Comparison of ENCODE assay signal across 34 cellular contexts in the genomic region with DNA sequence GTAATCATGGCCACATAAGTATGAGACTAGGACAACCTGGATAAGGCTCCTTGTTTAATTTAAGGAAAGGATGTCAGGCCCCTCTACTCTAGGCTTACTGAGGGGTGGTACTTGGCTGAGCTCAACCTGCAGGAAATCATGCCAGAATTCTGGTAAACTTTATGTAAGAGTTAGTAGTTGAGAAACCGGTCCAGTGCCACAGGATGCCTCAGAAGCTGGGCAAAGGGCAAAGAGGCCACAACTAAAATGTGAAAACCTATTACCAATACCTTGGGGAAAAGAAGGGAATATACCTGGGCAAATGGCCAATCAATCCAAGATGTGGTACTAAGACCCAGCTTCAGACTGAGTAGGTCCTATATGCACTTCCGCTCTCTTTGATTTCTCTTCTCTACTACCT.
"Had no signal": no experiment of that assay in that cellular context is flagged by ENCODE, and none has a peak within 500 bp of the region (broad histone marks: within the 10 kb centered on the region; RNA-seq: fewer than 3 reads in every experiment).

No MANE protein-coding gene starts in this region.

- H3K27ac ChIP-seq: ascending aorta, breast epithelium, cardiac muscle cell, colonic mucosa, foreskin keratinocyte, gastrocnemius medialis, heart left ventricle, WERI-Rb-1 had no signal

- H3K36me3 Mint-ChIP-seq: activated naive CD4-positive, alpha-beta T cell treated with anti-CD3 and anti-CD28 coated beads, Interleukin-2, amount 50 U/mL, for 72 hours had no signal

- DNase-seq: activated CD4-positive, alpha-beta memory T cell treated with anti-CD3 and anti-CD28 coated beads for 36 hours; activated CD4-positive, alpha-beta T cell treated with anti-CD3 and anti-CD28 coated beads for 36 hours; activated CD4-positive, CD25-positive, alpha-beta regulatory T cell; activated CD4-positive, CD25-positive, alpha-beta regulatory T cell treated with anti-CD3 and anti-CD28 coated beads, Interleukin-2, amount 50 U/mL, for 72 hours; activated CD8-positive, alpha-beta memory T cell treated with anti-CD3 and anti-CD28 coated beads, Interleukin-2, amount 10 ng/mL, durations not matched to agents 7 days and 5 days; activated CD8-positive, alpha-beta memory T cell treated with anti-CD3 and anti-CD28 coated beads, Interleukin-2, amount 50 U/mL, for 4 hours; activated CD8-positive, alpha-beta T cell treated with anti-CD3 and anti-CD28 coated beads, Interleukin-2, amount 10 ng/mL, durations not matched to agents 7 days and 5 days; activated gamma-delta T cell; activated naive CD4-positive, alpha-beta T cell; activated naive CD4-positive, alpha-beta T cell treated with anti-CD3 and anti-CD28 coated beads, Interleukin-2, amount 10 ng/mL, durations not matched to agents 7 days and 5 days; activated naive CD8-positive, alpha-beta T cell treated with anti-CD3 and anti-CD28 coated beads, Interleukin-2, amount 10 ng/mL, durations not matched to agents 7 days and 5 days; activated T-cell treated with anti-CD3 and anti-CD28 coated beads, Interleukin-2, amount 50 U/mL, for 1 hour; activated T-cell treated with anti-CD3 and anti-CD28 coated beads, Interleukin-2, amount 50 U/mL, for 48 hours; central memory CD4-positive, alpha-beta T cell; cerebellar nuclear complex; colonic mucosa; effector CD8-positive, alpha-beta T cell; foreskin keratinocyte; gastrocnemius medialis; glutamatergic neuron; heart left ventricle; T-helper 1 cell; T-helper 17 cell; T1000; WERI-Rb-1 had no signal

- H3K27me3 ChIP-seq: ascending aorta, breast epithelium, cardiac muscle cell, colonic mucosa, foreskin keratinocyte, gastrocnemius medialis, heart left ventricle had no signal

- H3K9me3 Mint-ChIP-seq: activated CD4-positive, alpha-beta memory T cell treated with anti-CD3 and anti-CD28 coated beads for 36 hours; activated CD4-positive, alpha-beta T cell treated with anti-CD3 and anti-CD28 coated beads, Interleukin-2, amount 10 ng/mL, durations not matched to agents 24 days and 14 days; activated naive CD4-positive, alpha-beta T cell treated with anti-CD3 and anti-CD28 coated beads, Interleukin-2, amount 10 ng/mL, durations not matched to agents 7 days and 5 days; activated naive CD4-positive, alpha-beta T cell treated with anti-CD3 and anti-CD28 coated beads, Interleukin-2, amount 50 U/mL, for 72 hours; activated naive CD8-positive, alpha-beta T cell treated with anti-CD3 and anti-CD28 coated beads, Interleukin-2, amount 10 ng/mL, durations not matched to agents 7 days and 5 days; activated T-helper 1 cell treated with anti-CD3 and anti-CD28 coated beads, Interleukin-12 subunit alpha, Interleukin-12 subunit beta, Interleukin-2, Interleukin-4 antibody, amounts not matched to agents 30 ng/mL and 10 ng/mL and 1 ng/mL, durations not matched to agents 14 hours and 24 hours and 36 hours; brain; T-helper 2 cell treated with Interferon-gamma antibody and Interleukin-4, amounts not matched to agents 5 μg/mL and 100 μg/mL, for 36 hours had no signal

- H3K4me3 ChIP-seq: ascending aorta, breast epithelium, cardiac muscle cell, colonic mucosa, gastrocnemius medialis, heart left ventricle had no signal

- H3K4me1 ChIP-seq: ascending aorta, breast epithelium, colonic mucosa, gastrocnemius medialis had no signal

- H3K27ac Mint-ChIP-seq: activated CD4-positive, alpha-beta memory T cell treated with anti-CD3 and anti-CD28 coated beads for 36 hours; activated CD4-positive, alpha-beta T cell treated with anti-CD3 and anti-CD28 coated beads for 36 hours; activated CD4-positive, alpha-beta T cell treated with anti-CD3 and anti-CD28 coated beads, Interleukin-2, amount 10 ng/mL, durations not matched to agents 24 days and 14 days; activated CD8-positive, alpha-beta memory T cell treated with anti-CD3 and anti-CD28 coated beads, Interleukin-2, amount 10 ng/mL, durations not matched to agents 7 days and 5 days; activated CD8-positive, alpha-beta T cell treated with anti-CD3 and anti-CD28 coated beads, Interleukin-2, amount 10 ng/mL, durations not matched to agents 7 days and 5 days; activated naive CD4-positive, alpha-beta T cell treated with anti-CD3 and anti-CD28 coated beads, Interleukin-2, amount 10 ng/mL, durations not matched to agents 7 days and 5 days; activated naive CD4-positive, alpha-beta T cell treated with anti-CD3 and anti-CD28 coated beads, Interleukin-2, amount 50 U/mL, for 72 hours; activated naive CD8-positive, alpha-beta T cell treated with anti-CD3 and anti-CD28 coated beads, Interleukin-2, amount 10 ng/mL, durations not matched to agents 7 days and 5 days; activated T-helper 1 cell treated with anti-CD3 and anti-CD28 coated beads, Interleukin-12 subunit alpha, Interleukin-12 subunit beta, Interleukin-2, Interleukin-4 antibody, amounts not matched to agents 30 ng/mL and 10 ng/mL and 1 ng/mL, durations not matched to agents 14 hours and 24 hours and 36 hours; brain; T-helper 17 cell; T-helper 2 cell treated with Interferon-gamma antibody and Interleukin-4, amounts not matched to agents 5 μg/mL and 100 μg/mL, for 36 hours had no signal

- H3K4me3 Mint-ChIP-seq: activated CD4-positive, alpha-beta memory T cell treated with anti-CD3 and anti-CD28 coated beads for 36 hours; activated CD4-positive, alpha-beta T cell treated with anti-CD3 and anti-CD28 coated beads for 36 hours; activated CD4-positive, alpha-beta T cell treated with anti-CD3 and anti-CD28 coated beads, Interleukin-2, amount 10 ng/mL, durations not matched to agents 24 days and 14 days; activated CD8-positive, alpha-beta memory T cell treated with anti-CD3 and anti-CD28 coated beads, Interleukin-2, amount 10 ng/mL, durations not matched to agents 7 days and 5 days; activated CD8-positive, alpha-beta T cell treated with anti-CD3 and anti-CD28 coated beads, Interleukin-2, amount 10 ng/mL, durations not matched to agents 7 days and 5 days; activated naive CD4-positive, alpha-beta T cell treated with anti-CD3 and anti-CD28 coated beads, Interleukin-2, amount 10 ng/mL, durations not matched to agents 7 days and 5 days; activated naive CD8-positive, alpha-beta T cell treated with anti-CD3 and anti-CD28 coated beads, Interleukin-2, amount 10 ng/mL, durations not matched to agents 7 days and 5 days; activated T-helper 1 cell treated with anti-CD3 and anti-CD28 coated beads, Interleukin-12 subunit alpha, Interleukin-12 subunit beta, Interleukin-2, Interleukin-4 antibody, amounts not matched to agents 30 ng/mL and 10 ng/mL and 1 ng/mL, durations not matched to agents 14 hours and 24 hours and 36 hours; brain; T-helper 17 cell; T-helper 2 cell treated with Interferon-gamma antibody and Interleukin-4, amounts not matched to agents 5 μg/mL and 100 μg/mL, for 36 hours had no signal

- H3K9me3 ChIP-seq: ascending aorta, breast epithelium, colonic mucosa, gastrocnemius medialis, heart left ventricle had no signal

- H3K36me3 ChIP-seq: breast epithelium, colonic mucosa had no signal

- H3K4me1 Mint-ChIP-seq: activated CD4-positive, alpha-beta T cell treated with anti-CD3 and anti-CD28 coated beads, Interleukin-2, amount 10 ng/mL, durations not matched to agents 24 days and 14 days; activated CD8-positive, alpha-beta memory T cell treated with anti-CD3 and anti-CD28 coated beads, Interleukin-2, amount 10 ng/mL, durations not matched to agents 7 days and 5 days; activated naive CD4-positive, alpha-beta T cell treated with anti-CD3 and anti-CD28 coated beads, Interleukin-2, amount 10 ng/mL, durations not matched to agents 7 days and 5 days; activated naive CD8-positive, alpha-beta T cell treated with anti-CD3 and anti-CD28 coated beads, Interleukin-2, amount 10 ng/mL, durations not matched to agents 7 days and 5 days; brain had no signal

- ATAC-seq: activated CD4-positive, alpha-beta T cell treated with anti-CD3 and anti-CD28 coated beads for 36 hours; activated CD8-positive, alpha-beta memory T cell treated with anti-CD3 and anti-CD28 coated beads, Interleukin-2, amount 10 ng/mL, durations not matched to agents 7 days and 5 days; activated CD8-positive, alpha-beta T cell treated with anti-CD3 and anti-CD28 coated beads, Interleukin-2, amount 10 ng/mL, durations not matched to agents 7 days and 5 days; activated naive CD4-positive, alpha-beta T cell treated with anti-CD3 and anti-CD28 coated beads, Interleukin-2, amount 50 U/mL, for 72 hours; esophagus mucosa; foreskin keratinocyte; gastrocnemius medialis; T-helper 17 cell had no signal

- H3K27me3 Mint-ChIP-seq: activated CD4-positive, alpha-beta memory T cell treated with anti-CD3 and anti-CD28 coated beads for 36 hours; activated CD4-positive, alpha-beta T cell treated with anti-CD3 and anti-CD28 coated beads for 36 hours; activated CD4-positive, alpha-beta T cell treated with anti-CD3 and anti-CD28 coated beads, Interleukin-2, amount 10 ng/mL, durations not matched to agents 24 days and 14 days; activated CD8-positive, alpha-beta memory T cell treated with anti-CD3 and anti-CD28 coated beads, Interleukin-2, amount 10 ng/mL, durations not matched to agents 7 days and 5 days; activated naive CD4-positive, alpha-beta T cell treated with anti-CD3 and anti-CD28 coated beads, Interleukin-2, amount 10 ng/mL, durations not matched to agents 7 days and 5 days; activated naive CD8-positive, alpha-beta T cell treated with anti-CD3 and anti-CD28 coated beads, Interleukin-2, amount 10 ng/mL, durations not matched to agents 7 days and 5 days; brain; T-helper 17 cell had no signal
